1 cellular context compared by ENCODE assay signal in the genomic region with DNA sequence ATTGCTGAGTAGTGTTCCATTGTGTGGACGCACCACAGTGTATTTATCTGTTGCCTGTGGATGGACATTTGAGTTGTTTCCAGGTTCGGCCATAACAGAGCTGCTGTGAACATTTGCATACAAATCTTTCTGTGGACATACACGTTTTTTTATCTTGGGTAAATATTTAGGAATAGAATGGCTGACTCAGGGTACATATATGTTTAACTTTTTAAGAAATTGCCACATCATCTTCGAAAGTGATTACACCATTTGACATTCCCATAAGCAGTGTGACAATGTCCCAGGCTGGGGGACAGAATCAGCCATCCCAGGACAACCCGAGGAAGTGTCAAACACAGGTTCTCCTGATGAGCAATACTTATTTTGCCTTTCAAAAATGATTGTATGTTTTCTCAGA.
TF ChIP-seq lines count a peak whose summit lies in the region.

No MANE protein-coding gene starts in this region.

TF ChIP-seq in GM23338, 12 proteins besides CTCF, POLR2A, EP300 and RAD21 (continued from another document):
- TF ChIP-seq EZH2 (IDR thresholded peaks at IDR 0.05; ENCODE audit: low read depth, unreplicated experiment) = no peak
